In the genomic region with DNA sequence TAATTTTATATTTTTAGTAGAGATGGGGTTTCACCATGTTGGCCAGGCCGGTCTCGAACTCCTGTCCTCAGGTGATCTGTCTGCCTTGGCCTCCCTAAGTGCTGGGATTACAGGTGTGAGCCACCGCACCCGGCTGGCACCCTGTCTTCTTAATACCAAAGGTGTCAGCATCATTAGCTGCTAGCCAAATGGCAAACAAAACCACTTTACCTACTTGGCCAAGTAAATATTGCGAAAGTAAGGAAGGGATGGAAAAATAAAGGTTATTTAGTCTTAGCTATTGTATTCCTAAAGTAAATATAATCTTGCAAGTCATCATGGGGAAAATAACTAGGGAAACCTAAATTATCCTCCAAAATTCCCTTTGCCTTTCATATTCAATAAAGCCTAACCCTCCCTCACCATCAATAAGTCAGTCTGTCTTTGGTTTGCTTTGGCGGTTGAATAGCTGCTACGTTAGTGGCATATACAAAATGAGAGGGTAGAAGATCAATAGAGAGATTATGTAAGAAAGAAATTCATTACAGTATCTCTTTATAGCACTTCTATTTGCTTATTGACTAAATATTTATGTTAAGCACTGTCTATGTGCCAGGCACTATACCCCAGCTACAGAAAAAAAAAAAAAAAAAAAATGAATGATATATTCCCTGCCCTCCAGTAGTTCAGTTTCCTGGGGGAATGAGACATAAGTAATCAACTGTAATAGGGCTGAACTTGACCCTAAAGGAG, we compare ENCODE assay signal across 15 cellular contexts. TPM values are rescaled to one million over a fixed set of nuclear protein-coding genes. Genes with fewer than 3 reads are reported as not detected.
A peak's percentile ranks its signal among the peaks of the same experiment; 100 is the strongest.
DNase-seq lines count a peak whose midpoint lies in the region; ATAC-seq and TF ChIP-seq lines count a peak whose summit lies in the region.
"Had no signal": no experiment of that assay in that cellular context is flagged by ENCODE, and none has a peak within 500 bp of the region (broad histone marks: within the 10 kb centered on the region; RNA-seq: fewer than 3 reads in every experiment).

No MANE protein-coding gene starts in this region.

- TF ChIP-seq EP300 in stomach (IDR thresholded peaks at IDR 0.05) (no peak), gastroesophageal sphincter (IDR thresholded peaks at IDR 0.05) (no peak)

- H3K27me3 ChIP-seq in hepatocyte (no peaks in the 10 kb centered on the region), stomach (no peaks in the 10 kb centered on the region), gastroesophageal sphincter (no peaks in the 10 kb centered on the region)
- H3K27me3 ChIP-seq: dorsolateral prefrontal cortex, neural progenitor cell had no signal

- DNase-seq in DMS53 (lab: John Stamatoyannopoulos, UW) (peak; percentile 66), NCI-H2029 treated with DMSO at 0.1 percent for 48 hours (lab: John Stamatoyannopoulos, UW) (peak; percentile 52), hepatocyte (ENCODE audit: low spot score) (no peak), stomach (peak; percentile 70), cerebellar nuclear complex (lab: John Stamatoyannopoulos, UW) (no peak)
- no peak for DNase-seq in activated effector memory CD4-positive, alpha-beta T cell treated with Interleukin-2 at 50 U/mL for 16 hours
- DNase-seq: activated CD4-positive, alpha-beta T cell treated with anti-CD3 and anti-CD28 coated beads, Interleukin-2, amount 50 U/mL, for 1 hour; activated CD8-positive, alpha-beta memory T cell treated with anti-CD3 and anti-CD28 coated beads, Interleukin-2, amount 50 U/mL, for 4 hours; dorsolateral prefrontal cortex; kidney; stimulated activated CD4-positive, alpha-beta T cell treated with anti-CD3 and anti-CD28 coated beads, Interleukin-12 subunit alpha, Interleukin-12 subunit beta, amount 100 ng/mL, for 4 hours; stimulated activated CD8-positive, alpha-beta memory T cell treated with anti-CD3 and anti-CD28 coated beads, Interleukin-4, amount 100 ng/mL, for 48 hours; substantia nigra had no signal

- H3K36me3 ChIP-seq in hepatocyte (replicated peaks; ENCODE audit: insufficient read depth, low read depth), result no peaks in the 10 kb centered on the region
- H3K36me3 ChIP-seq in stomach, result no peaks in the 10 kb centered on the region
- H3K36me3 ChIP-seq in gastroesophageal sphincter, result peaks cover 0 to 8% of the 10 kb centered on the region in 2 donors
- H3K36me3 ChIP-seq: neural progenitor cell had no signal

- 84% methylated on average over 7 of the region's 7 CpGs for WGBS in hepatocyte (ENCODE audit: low lambda C conversion rate, missing lambda C conversion rate)
- 50 to 63% (median 58%) methylated on average over 7 of the region's 7 CpGs for WGBS in stomach, 5 donors
- WGBS in gastroesophageal sphincter (ENCODE audit: low coverage in 1 of 2), 2 donors, result 71 to 88% methylated on average over 3 of the region's 7 CpGs

- intact Hi-C loops in stomach (cut with DNase I; ENCODE audit: low total_unique reads), result no loop called here

- ATAC-seq in gastroesophageal sphincter, result no peak

- H3K9me3 ChIP-seq in hepatocyte (ENCODE audit: low read depth) (no peaks in the 10 kb centered on the region), stomach (no peaks in the 10 kb centered on the region), gastroesophageal sphincter (no peaks in the 10 kb centered on the region)

- H3K27ac ChIP-seq in hepatocyte (peak overlapping the region; percentile 64), stomach (peak overlapping the region; percentile 55 to 82 (median 63)), gastroesophageal sphincter (peak overlapping the region in 2 of 4 donors; percentile 25 to 60)
- H3K27ac ChIP-seq: dorsolateral prefrontal cortex, neural progenitor cell had no signal

- no peak overlapping the region for H3K4me2 ChIP-seq in hepatocyte
- H3K4me2 ChIP-seq: neural progenitor cell had no signal

- H3K4me1 ChIP-seq in hepatocyte (ENCODE audit: insufficient read depth) (peaks cover 27% of the 10 kb centered on the region), stomach (peaks cover 0 to 21% (median 4%) of the 10 kb centered on the region in 4 donors), gastroesophageal sphincter (peaks cover 0 to 25% (median 9%) of the 10 kb centered on the region in 3 donors)
- H3K4me1 ChIP-seq: neural progenitor cell had no signal

- TF ChIP-seq POLR2A in stomach (IDR thresholded peaks at IDR 0.05) (no peak), gastroesophageal sphincter (IDR thresholded peaks at IDR 0.05) (no peak)

- H3K79me2 ChIP-seq in hepatocyte, result no peaks in the 10 kb centered on the region

- H3K9me2 ChIP-seq in hepatocyte (replicated peaks; ENCODE audit: insufficient read depth), result no peaks in the 10 kb centered on the region

- TF ChIP-seq CTCF in hepatocyte (IDR thresholded peaks at IDR 0.05; ENCODE audit: poor library complexity) (no peak), stomach (IDR thresholded peaks at IDR 0.05) (no peak), gastroesophageal sphincter (IDR thresholded peaks at IDR 0.05) (no peak)

- no peaks in the 10 kb centered on the region for H4K20me1 ChIP-seq in hepatocyte (ENCODE audit: insufficient read depth, poor library complexity, severe bottlenecking)

- H2AFZ ChIP-seq in hepatocyte, result no peak overlapping the region
- H2AFZ ChIP-seq: neural progenitor cell had no signal

- no peak overlapping the region for H3K4me3 ChIP-seq in hepatocyte
- H3K4me3 ChIP-seq in stomach, result no peak overlapping the region
- H3K4me3 ChIP-seq in gastroesophageal sphincter, result no peak overlapping the region
- H3K4me3 ChIP-seq: dorsolateral prefrontal cortex, neural progenitor cell had no signal

RNA-seq across cellular contexts. Expression of gene CFAP300, which starts 40.2 kb away (rescaled TPM):
- total RNA-seq in hepatocyte, result 1.5 and 3.4 TPM in 2 replicates
- 2.7 and 2.9 TPM in 2 replicates for polyA plus RNA-seq in hepatocyte
- total RNA-seq in stomach, result 1 to 10 TPM in 3 of 5 donors, not detected in 2; 2.2 to 3.6 (median 2.3) TPM
- 1 to 10 TPM; 1.2 to 1.4 (median 1.3) TPM for polyA plus RNA-seq in stomach
- 10 to 100 TPM in 1 of 4 donors, 1 to 10 TPM in 3; 1.4 to 23.3 (median 1.5) TPM for total RNA-seq in gastroesophageal sphincter

Comparison
In these comparisons a context has a peak if more than half of its experiments do, and no peak if none do; other contexts are left out.
1. DNase-seq: peak in DMS53 (single experiment), NCI-H2029 treated with DMSO at 0.1 percent for 48 hours (single experiment) and stomach (single experiment); none in hepatocyte (single experiment), activated effector memory CD4-positive, alpha-beta T cell treated with Interleukin-2 at 50 U/mL for 16 hours (single experiment) and cerebellar nuclear complex (0 of 2).